ENCODE assay signal across 8 cellular contexts in genomic region chr12:122471324-122472226, GRCh38. TPM values are rescaled to one million over a fixed set of nuclear protein-coding genes. Genes with fewer than 3 reads are reported as not detected.
DNase-seq lines count a peak whose midpoint lies in the region; ATAC-seq lines count a peak whose summit lies in the region.

No MANE protein-coding gene starts in this region.

- no peaks in the 10 kb centered on the region for H3K27me3 Mint-ChIP-seq in activated naive CD8-positive, alpha-beta T cell treated with anti-CD3 and anti-CD28 coated beads, Interleukin-2, amount 10 ng/mL, durations not matched to agents 7 days and 5 days
- no peaks in the 10 kb centered on the region for H3K27me3 Mint-ChIP-seq in activated naive CD8-positive, alpha-beta T cell treated with anti-CD3 and anti-CD28 coated beads, Interleukin-2, amount 50 U/mL, for 24 hours

- H3K4me1 Mint-ChIP-seq in activated naive CD8-positive, alpha-beta T cell treated with anti-CD3 and anti-CD28 coated beads, Interleukin-2, amount 10 ng/mL, durations not matched to agents 7 days and 5 days = peaks cover 12% of the 10 kb centered on the region
- H3K4me1 Mint-ChIP-seq in activated naive CD8-positive, alpha-beta T cell treated with anti-CD3 and anti-CD28 coated beads, Interleukin-2, amount 50 U/mL, for 24 hours = peaks cover 32% of the 10 kb centered on the region

- peak; percentile 53 for ATAC-seq in activated naive CD8-positive, alpha-beta T cell treated with anti-CD3 and anti-CD28 coated beads, Interleukin-2, amount 10 ng/mL, durations not matched to agents 7 days and 5 days (ENCODE audit: low read depth)
- ATAC-seq in activated naive CD8-positive, alpha-beta T cell treated with anti-CD3 and anti-CD28 coated beads, Interleukin-2, amount 50 U/mL, for 24 hours = no peak
- ATAC-seq in HG02763 (IDR thresholded peaks at IDR 0.05; ENCODE audit: unreplicated experiment) = no peak

- no peak for DNase-seq in activated naive CD8-positive, alpha-beta T cell treated with anti-CD3 and anti-CD28 coated beads, Interleukin-2, amount 10 ng/mL, durations not matched to agents 7 days and 5 days
- no peak for DNase-seq in activated naive CD8-positive, alpha-beta T cell treated with anti-CD3 and anti-CD28 coated beads, Interleukin-2, amount 50 U/mL, for 24 hours
- DNase-seq in NCI-H1436 (lab: John Stamatoyannopoulos, UW) (peak; percentile 41), SW480 (ENCODE audit: low spot score) (peak; percentile 59), fibroblast of peridontal ligament (ENCODE audit: extremely low read depth) (peak; percentile 92), non-pigmented ciliary epithelial cell (ENCODE audit: low read depth) (peak; percentile 50)
- no peak for DNase-seq in activated CD4-positive, CD25-positive, alpha-beta regulatory T cell treated with anti-CD3 and anti-CD28 coated beads, Interleukin-2, amount 50 U/mL, for 72 hours

- POLR2A ChIA-PET in activated naive CD8-positive, alpha-beta T cell treated with anti-CD3 and anti-CD28 coated beads, Interleukin-2, amount 10 ng/mL, durations not matched to agents 7 days and 5 days (lab: Charles Lee) = interaction anchor here (0.6 to 2.5 kb wide), 7 partner anchors 14 to 139 kb away, joined by 3 to 12 read pairs (median 4); partner anchors contain the start of gene CLIP1

- H3K27ac Mint-ChIP-seq in activated naive CD8-positive, alpha-beta T cell treated with anti-CD3 and anti-CD28 coated beads, Interleukin-2, amount 10 ng/mL, durations not matched to agents 7 days and 5 days = no peak overlapping the region
- H3K27ac Mint-ChIP-seq in activated naive CD8-positive, alpha-beta T cell treated with anti-CD3 and anti-CD28 coated beads, Interleukin-2, amount 50 U/mL, for 24 hours = no peak overlapping the region

- no peaks in the 10 kb centered on the region for H3K9me3 Mint-ChIP-seq in activated naive CD8-positive, alpha-beta T cell treated with anti-CD3 and anti-CD28 coated beads, Interleukin-2, amount 10 ng/mL, durations not matched to agents 7 days and 5 days
- no peaks in the 10 kb centered on the region for H3K9me3 Mint-ChIP-seq in activated naive CD8-positive, alpha-beta T cell treated with anti-CD3 and anti-CD28 coated beads, Interleukin-2, amount 50 U/mL, for 24 hours

- peaks cover 17% of the 10 kb centered on the region for H3K36me3 Mint-ChIP-seq in activated naive CD8-positive, alpha-beta T cell treated with anti-CD3 and anti-CD28 coated beads, Interleukin-2, amount 10 ng/mL, durations not matched to agents 7 days and 5 days
- peaks cover 29% of the 10 kb centered on the region for H3K36me3 Mint-ChIP-seq in activated naive CD8-positive, alpha-beta T cell treated with anti-CD3 and anti-CD28 coated beads, Interleukin-2, amount 50 U/mL, for 24 hours (ENCODE audit: low read depth)

- no peak overlapping the region for H3K4me3 Mint-ChIP-seq in activated naive CD8-positive, alpha-beta T cell treated with anti-CD3 and anti-CD28 coated beads, Interleukin-2, amount 10 ng/mL, durations not matched to agents 7 days and 5 days
- H3K4me3 Mint-ChIP-seq in activated naive CD8-positive, alpha-beta T cell treated with anti-CD3 and anti-CD28 coated beads, Interleukin-2, amount 50 U/mL, for 24 hours = no peak overlapping the region

RNA-seq across cellular contexts. Expression of gene ZCCHC8, which starts 29.2 kb away (rescaled TPM):
- total RNA-seq in activated naive CD8-positive, alpha-beta T cell treated with anti-CD3 and anti-CD28 coated beads, Interleukin-2, amount 10 ng/mL, durations not matched to agents 7 days and 5 days = 10 to 100 TPM; 44.8 to 45.3 TPM

RNA-seq across cellular contexts. Expression of gene CLIP1, which starts 49.1 kb away (rescaled TPM):
- total RNA-seq in activated naive CD8-positive, alpha-beta T cell treated with anti-CD3 and anti-CD28 coated beads, Interleukin-2, amount 10 ng/mL, durations not matched to agents 7 days and 5 days = 10 to 100 TPM; 61.2 to 61.5 TPM

RNA-seq across cellular contexts. Expression of gene RSRC2, which starts 55.2 kb away (rescaled TPM):
- total RNA-seq in activated naive CD8-positive, alpha-beta T cell treated with anti-CD3 and anti-CD28 coated beads, Interleukin-2, amount 10 ng/mL, durations not matched to agents 7 days and 5 days = 100 to 1,000 TPM; 108 to 115 TPM

RNA-seq across cellular contexts. Expression of gene KNTC1, which starts 55.5 kb away (rescaled TPM):
- total RNA-seq in activated naive CD8-positive, alpha-beta T cell treated with anti-CD3 and anti-CD28 coated beads, Interleukin-2, amount 10 ng/mL, durations not matched to agents 7 days and 5 days = 100 to 1,000 TPM; 125 to 130 TPM

Comparison
In these comparisons a context has a peak if more than half of its experiments do, and no peak if none do; other contexts are left out.
1. DNase-seq: peak in NCI-H1436 (single experiment), SW480 (single experiment), fibroblast of peridontal ligament (single experiment) and non-pigmented ciliary epithelial cell (single experiment); none in activated naive CD8-positive, alpha-beta T cell treated with anti-CD3 and anti-CD28 coated beads, Interleukin-2, amount 10 ng/mL, durations not matched to agents 7 days and 5 days (single experiment), activated naive CD8-positive, alpha-beta T cell treated with anti-CD3 and anti-CD28 coated beads, Interleukin-2, amount 50 U/mL, for 24 hours (single experiment) and activated CD4-positive, CD25-positive, alpha-beta regulatory T cell treated with anti-CD3 and anti-CD28 coated beads, Interleukin-2, amount 50 U/mL, for 72 hours (single experiment).